30 cellular contexts compared by ENCODE assay signal in the genomic region with DNA sequence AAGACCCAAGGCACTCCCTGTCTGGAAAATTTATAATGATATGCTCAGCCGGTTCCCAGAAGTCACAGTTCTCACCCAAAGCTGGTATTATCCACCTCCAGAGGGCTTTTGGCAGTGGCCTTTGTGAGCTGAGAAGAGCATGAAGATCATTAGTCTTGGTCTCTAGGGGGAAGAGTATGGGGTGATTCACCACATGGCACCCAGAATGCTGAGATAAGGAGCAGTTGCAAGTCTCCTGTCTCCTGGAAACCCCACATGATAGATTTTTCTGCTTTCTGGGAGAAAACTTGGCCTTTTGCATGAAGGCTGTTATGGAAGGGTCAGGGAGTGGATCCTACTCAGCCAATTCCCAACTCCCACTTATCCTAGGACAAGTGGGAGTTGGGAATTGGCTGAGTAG.
"Had no signal": no experiment of that assay in that cellular context is flagged by ENCODE, and none has a peak within 500 bp of the region (broad histone marks: within the 10 kb centered on the region; RNA-seq: fewer than 3 reads in every experiment).

No MANE protein-coding gene starts in this region.

- H3K4me3 Mint-ChIP-seq: activated B cell treated with CpG ODN at 0.5 μM for 24 hours; activated CD8-positive, alpha-beta memory T cell treated with anti-CD3 and anti-CD28 coated beads, Interleukin-2, amount 10 ng/mL, durations not matched to agents 7 days and 5 days; activated CD8-positive, alpha-beta T cell treated with anti-CD3 and anti-CD28 coated beads, Interleukin-2, amount 10 ng/mL, durations not matched to agents 7 days and 5 days; activated naive CD8-positive, alpha-beta T cell; brain; natural killer cell treated with Interleukin-12 subunit alpha and Interleukin-12 subunit beta and Interleukin-15 and Interleukin-18, amount 100 ng/mL, for 72 hours; stimulated activated effector memory CD8-positive, alpha-beta T cell treated with anti-CD3 and anti-CD28 coated beads, Interleukin-12 subunit alpha, Interleukin-12 subunit beta, amount 100 ng/mL, for 72 hours; stimulated activated naive CD8-positive, alpha-beta T cell treated with anti-CD3 and anti-CD28 coated beads, Interleukin-15, Interleukin-2, amounts not matched to agents 100 ng/mL and 50 ng/mL, for 24 hours; T-helper 1 cell treated with Interleukin-12 subunit alpha and Interleukin-12 subunit beta and Interleukin-4 antibody, amounts not matched to agents 30 μg/mL and 1 μg/mL, for 36 hours had no signal

- H3K36me3 ChIP-seq: cardiac muscle cell, colonic mucosa, gastroesophageal sphincter, ovary, thoracic aorta, upper lobe of left lung, vagina had no signal

- H3K27me3 Mint-ChIP-seq: activated B cell treated with CpG ODN at 0.5 μM for 24 hours; activated CD8-positive, alpha-beta memory T cell treated with anti-CD3 and anti-CD28 coated beads, Interleukin-2, amount 10 ng/mL, durations not matched to agents 7 days and 5 days; activated naive CD8-positive, alpha-beta T cell; stimulated activated naive CD8-positive, alpha-beta T cell treated with anti-CD3 and anti-CD28 coated beads, Interleukin-15, Interleukin-2, amounts not matched to agents 100 ng/mL and 50 ng/mL, for 24 hours had no signal

- H3K27me3 ChIP-seq: cardiac muscle cell, colonic mucosa, gastroesophageal sphincter, hepatocyte, ovary, upper lobe of left lung, vagina had no signal

- DNase-seq: activated B cell treated with CpG ODN at 0.5 μM for 24 hours; activated CD8-positive, alpha-beta memory T cell treated with anti-CD3 and anti-CD28 coated beads, Interleukin-2, amount 10 ng/mL, durations not matched to agents 7 days and 5 days; activated CD8-positive, alpha-beta T cell treated with anti-CD3 and anti-CD28 coated beads, Interleukin-2, amount 10 ng/mL, durations not matched to agents 7 days and 5 days; activated naive CD4-positive, alpha-beta T cell; activated T-cell treated with anti-CD3 and anti-CD28 coated beads, Interleukin-2, amount 50 U/mL, for 48 hours; aorta; cerebellar nuclear complex; colonic mucosa; effector CD8-positive, alpha-beta T cell; islet precursor cell; left ventricle myocardium superior; mucosa of descending colon; ovary; stimulated activated CD4-positive, alpha-beta T cell treated with anti-CD3 and anti-CD28 coated beads, Interleukin-4, amount 100 ng/mL, for 24 hours; T-helper 9 cell; upper lobe of left lung had no signal

- H3K9me3 ChIP-seq: colonic mucosa, gastroesophageal sphincter, mucosa of descending colon, ovary, thoracic aorta, upper lobe of left lung, vagina had no signal

- H3K4me1 ChIP-seq: colonic mucosa, gastroesophageal sphincter, upper lobe of left lung, vagina had no signal

- H3K9me3 Mint-ChIP-seq: activated B cell treated with CpG ODN at 0.5 μM for 24 hours; natural killer cell treated with Interleukin-12 subunit alpha and Interleukin-12 subunit beta and Interleukin-15 and Interleukin-18, amount 100 ng/mL, for 72 hours; stimulated activated effector memory CD8-positive, alpha-beta T cell treated with anti-CD3 and anti-CD28 coated beads, Interleukin-12 subunit alpha, Interleukin-12 subunit beta, amount 100 ng/mL, for 72 hours; stimulated activated naive CD8-positive, alpha-beta T cell treated with anti-CD3 and anti-CD28 coated beads, Interleukin-15, Interleukin-2, amounts not matched to agents 100 ng/mL and 50 ng/mL, for 24 hours; T-helper 1 cell treated with Interleukin-12 subunit alpha and Interleukin-12 subunit beta and Interleukin-4 antibody, amounts not matched to agents 30 μg/mL and 1 μg/mL, for 36 hours had no signal

- H3K27ac Mint-ChIP-seq: activated B cell treated with CpG ODN at 0.5 μM for 24 hours; activated CD8-positive, alpha-beta memory T cell treated with anti-CD3 and anti-CD28 coated beads, Interleukin-2, amount 10 ng/mL, durations not matched to agents 7 days and 5 days; activated CD8-positive, alpha-beta T cell treated with anti-CD3 and anti-CD28 coated beads, Interleukin-2, amount 10 ng/mL, durations not matched to agents 7 days and 5 days; activated naive CD8-positive, alpha-beta T cell; natural killer cell treated with Interleukin-12 subunit alpha and Interleukin-12 subunit beta and Interleukin-15 and Interleukin-18, amount 100 ng/mL, for 72 hours; progenitor cell of endocrine pancreas; stimulated activated effector memory CD8-positive, alpha-beta T cell treated with anti-CD3 and anti-CD28 coated beads, Interleukin-12 subunit alpha, Interleukin-12 subunit beta, amount 100 ng/mL, for 72 hours; stimulated activated naive CD8-positive, alpha-beta T cell treated with anti-CD3 and anti-CD28 coated beads, Interleukin-15, Interleukin-2, amounts not matched to agents 100 ng/mL and 50 ng/mL, for 24 hours; T-helper 1 cell treated with Interleukin-12 subunit alpha and Interleukin-12 subunit beta and Interleukin-4 antibody, amounts not matched to agents 30 μg/mL and 1 μg/mL, for 36 hours had no signal

- H3K4me1 Mint-ChIP-seq: activated B cell treated with CpG ODN at 0.5 μM for 24 hours had no signal

- H3K4me2 ChIP-seq: hepatocyte had no signal

- H3K79me2 ChIP-seq: hepatocyte had no signal

- H2AFZ ChIP-seq: hepatocyte had no signal

- H3K36me3 Mint-ChIP-seq: activated CD8-positive, alpha-beta memory T cell treated with anti-CD3 and anti-CD28 coated beads, Interleukin-2, amount 10 ng/mL, durations not matched to agents 7 days and 5 days; activated naive CD8-positive, alpha-beta T cell; natural killer cell treated with Interleukin-12 subunit alpha and Interleukin-12 subunit beta and Interleukin-15 and Interleukin-18, amount 100 ng/mL, for 72 hours; stimulated activated effector memory CD8-positive, alpha-beta T cell treated with anti-CD3 and anti-CD28 coated beads, Interleukin-12 subunit alpha, Interleukin-12 subunit beta, amount 100 ng/mL, for 72 hours had no signal

- H3K27ac ChIP-seq: cardiac muscle cell, colonic mucosa, gastroesophageal sphincter, hepatocyte, ovary, skin epidermis, thoracic aorta, upper lobe of left lung, vagina had no signal

- ATAC-seq: activated CD8-positive, alpha-beta memory T cell treated with anti-CD3 and anti-CD28 coated beads, Interleukin-2, amount 10 ng/mL, durations not matched to agents 7 days and 5 days; activated CD8-positive, alpha-beta T cell treated with anti-CD3 and anti-CD28 coated beads, Interleukin-2, amount 10 ng/mL, durations not matched to agents 7 days and 5 days; gastroesophageal sphincter; left ventricle myocardium superior; mucosa of descending colon; natural killer cell treated with Interleukin-12 subunit alpha and Interleukin-12 subunit beta and Interleukin-15 and Interleukin-18, amount 100 ng/mL, for 72 hours; sciatic nerve; stimulated activated effector memory CD8-positive, alpha-beta T cell treated with anti-CD3 and anti-CD28 coated beads, Interleukin-12 subunit alpha, Interleukin-12 subunit beta, amount 100 ng/mL, for 72 hours had no signal

- H3K4me3 ChIP-seq: cardiac muscle cell, colonic mucosa, gastroesophageal sphincter, hepatocyte, mucosa of descending colon, ovary, skin epidermis, thoracic aorta, upper lobe of left lung, vagina had no signal
